Comparison of ENCODE assay signal across 10 cellular contexts in the genomic region with DNA sequence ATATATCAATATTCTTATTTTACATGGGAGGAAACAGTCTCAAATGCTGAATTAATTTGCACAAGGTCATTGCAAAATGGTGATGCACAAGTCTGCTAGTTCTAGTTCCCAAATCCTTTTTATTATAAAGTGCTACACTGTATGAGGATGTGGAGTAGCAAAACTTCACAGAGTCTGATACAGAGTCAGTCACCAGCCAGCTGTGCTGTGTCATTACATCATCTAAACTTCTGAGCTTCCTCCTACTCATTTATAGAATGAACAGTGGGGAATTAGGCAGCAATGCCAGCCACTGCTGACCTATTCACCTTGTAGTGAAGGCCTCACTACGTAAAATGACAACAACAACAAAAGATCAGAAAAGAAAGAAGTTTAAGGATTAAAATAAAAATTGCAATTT.
DNase-seq lines count a peak whose midpoint lies in the region; ATAC-seq and TF ChIP-seq lines count a peak whose summit lies in the region.
"Had no signal": no experiment of that assay in that cellular context is flagged by ENCODE, and none has a peak within 500 bp of the region (broad histone marks: within the 10 kb centered on the region; RNA-seq: fewer than 3 reads in every experiment).

No MANE protein-coding gene starts in this region.

- H3K4me2 ChIP-seq in PC-9, result no peak overlapping the region

- ATAC-seq in GM18858 (IDR thresholded peaks at IDR 0.05; ENCODE audit: unreplicated experiment), result peak; percentile 91
- peak; percentile 83 for ATAC-seq in HG02623 (IDR thresholded peaks at IDR 0.05; ENCODE audit: unreplicated experiment)
- no peak for ATAC-seq in GM21737 (IDR thresholded peaks at IDR 0.05; ENCODE audit: unreplicated experiment)

- POLR2A ChIA-PET in PC-9 (lab: Charles Lee; ENCODE audit: unreplicated experiment), result interaction anchor here (0.6 kb wide), 2 partner anchors 33 to 1682 kb away, joined by 7 to 8 read pairs; no protein-coding TSS in a partner anchor

- H3K79me2 ChIP-seq in PC-9 (ENCODE audit: low read depth), result no peaks in the 10 kb centered on the region

- H3K36me3 ChIP-seq in PC-9 (ENCODE audit: low read depth) (no peaks in the 10 kb centered on the region), spleen (no peaks in the 10 kb centered on the region)
- H3K36me3 ChIP-seq: uterus had no signal

- H3F3A ChIP-seq in PC-9 (ENCODE audit: insufficient read depth, low read depth), result no peaks in the 10 kb centered on the region

- H3K9me2 ChIP-seq in PC-9 (ENCODE audit: insufficient read depth), result no peaks in the 10 kb centered on the region

- CTCF ChIA-PET in PC-9 (lab: Charles Lee), result no interaction called here

- BruUV-seq in PC-9 (replicated peaks; lab: Mats Ljungman, UMichigan), result no TSS peak

- no peaks in the 10 kb centered on the region for H4K20me1 ChIP-seq in PC-9 (ENCODE audit: insufficient read depth)

- H3K27ac ChIP-seq in PC-9 (no peak overlapping the region), spleen (no peak overlapping the region)
- H3K27ac ChIP-seq: uterus had no signal

- H3K27me3 ChIP-seq in PC-9 (ENCODE audit: insufficient read depth, low read depth), result no peaks in the 10 kb centered on the region
- no peaks in the 10 kb centered on the region for H3K27me3 ChIP-seq in spleen (replicated peaks in 1 of 7)
- H3K27me3 ChIP-seq: uterus had no signal

- DNase-seq in NOMO-1 treated with dmso at 0.1 percent for 144 hours (lab: John Stamatoyannopoulos, UW; ENCODE audit: unreplicated experiment) (peak; percentile 21), kidney glomerular epithelial cell (lab: John Stamatoyannopoulos, UW) (peak; percentile 64), PC-9 (no peak), spleen (no peak), NCI-H1417 treated with DMSO at 0.1 percent for 48 hours (lab: John Stamatoyannopoulos, UW) (no peak)
- DNase-seq: stimulated activated CD4-positive, alpha-beta T cell treated with anti-CD3 and anti-CD28 coated beads, Interleukin-15, amount 100 ng/mL, for 24 hours; uterus had no signal

- H3K9me3 ChIP-seq in PC-9 (ENCODE audit: insufficient read depth, low read depth), result 0 out of 2 replicates have a peak, but pooled peaks cover 3% of the 10 kb centered on the region
- peaks cover 0 to 5% (median 0%) of the 10 kb centered on the region in 8 donors for H3K9me3 ChIP-seq in spleen
- H3K9me3 ChIP-seq: uterus had no signal

- WGBS in spleen, 5 donors, result 50 to 66% (median 53%) methylated on average over 1 of the region's 1 CpG

- H3K4me1 ChIP-seq in PC-9 (replicated peaks; ENCODE audit: insufficient read depth) (no peaks in the 10 kb centered on the region), spleen (no peaks in the 10 kb centered on the region)
- H3K4me1 ChIP-seq: uterus had no signal

- TF ChIP-seq POLR2A in spleen (IDR thresholded peaks at IDR 0.05), result no peak

- intact Hi-C loops in PC-9 (cut with micrococcal nuclease; ENCODE audit: unreplicated experiment), result no loop called here
- intact Hi-C loops in spleen (cut with DNase I; ENCODE audit: low total_unique reads), result no loop called here

- H3K4me3 ChIP-seq in PC-9 (no peak overlapping the region), spleen (no peak overlapping the region)
- H3K4me3 ChIP-seq: uterus had no signal

- TF ChIP-seq CTCF in PC-9 (conservative IDR thresholded peaks at IDR 0.05), result no peak
- no peak for TF ChIP-seq CTCF in spleen (IDR thresholded peaks at IDR 0.05 in 8 of 11, conservative IDR thresholded peaks at IDR 0.05 in 3 of 11)

- H2AFZ ChIP-seq in PC-9, result no peak overlapping the region

Comparison
In these comparisons a context has a peak if more than half of its experiments do, and no peak if none do; other contexts are left out.
1. DNase-seq: peak in NOMO-1 treated with dmso at 0.1 percent for 144 hours (single experiment) and kidney glomerular epithelial cell (single experiment); none in PC-9 (0 of 2), spleen (single experiment) and NCI-H1417 treated with DMSO at 0.1 percent for 48 hours (single experiment).